Comparison of ENCODE assay signal across 11 cellular contexts in genomic region chr2:222652856-222653255, GRCh38. TPM values are rescaled to one million over a fixed set of nuclear protein-coding genes. Genes with fewer than 3 reads are reported as not detected.
DNase-seq lines count a peak whose midpoint lies in the region; ATAC-seq and TF ChIP-seq lines count a peak whose summit lies in the region.
"Had no signal": no experiment of that assay in that cellular context is flagged by ENCODE, and none has a peak within 500 bp of the region (broad histone marks: within the 10 kb centered on the region; RNA-seq: fewer than 3 reads in every experiment).

No MANE protein-coding gene starts in this region.

- H3K4me2 ChIP-seq in Loucy (ENCODE audit: low read depth, low read length, poor library complexity, severe bottlenecking) = peak overlapping the region; percentile 98
- no peak overlapping the region for H3K4me2 ChIP-seq in mesenchymal stem cell (ENCODE audit: low read length, poor library complexity, severe bottlenecking)

- no peak overlapping the region for H3K4me3 ChIP-seq in Caco-2 (ENCODE audit: low read depth, low read length)
- peak overlapping the region; percentile 93 for H3K4me3 ChIP-seq in Loucy (ENCODE audit: low read length, poor library complexity, severe bottlenecking)
- no peak overlapping the region for H3K4me3 ChIP-seq in mucosa of descending colon
- H3K4me3 ChIP-seq in mesenchymal stem cell (ENCODE audit: insufficient read depth in 1 of 2, low read depth in 1 of 2, low read length in 2 of 2) = no peak overlapping the region
- H3K4me3 ChIP-seq in suprapubic skin = no peak overlapping the region
- H3K4me3 ChIP-seq: gastrocnemius medialis, prostate gland had no signal

- H3K14ac ChIP-seq in mesenchymal stem cell (ENCODE audit: low read length in 2 of 2) = no peak overlapping the region

- no peak overlapping the region for H2BK120ac ChIP-seq in mesenchymal stem cell (ENCODE audit: low read depth, low read length)

- no peak overlapping the region for H2BK15ac ChIP-seq in mesenchymal stem cell (ENCODE audit: low read depth, poor library complexity, severe bottlenecking)

- H4K20me1 ChIP-seq in Loucy (ENCODE audit: insufficient read depth, low read length, poor library complexity, severe bottlenecking) = peaks cover 8% of the 10 kb centered on the region

- peaks cover 62% of the 10 kb centered on the region for H3K79me2 ChIP-seq in Loucy (ENCODE audit: insufficient read depth, low read length)

- H3K9me3 Mint-ChIP-seq in Caco-2 (ENCODE audit: unreplicated experiment) = no peaks in the 10 kb centered on the region
- no peaks in the 10 kb centered on the region for H3K9me3 Mint-ChIP-seq in activated T-helper 1 cell treated with anti-CD3 and anti-CD28 coated beads, Interleukin-12 subunit alpha, Interleukin-12 subunit beta, Interleukin-2, Interleukin-4 antibody, amounts not matched to agents 30 ng/mL and 10 ng/mL and 1 ng/mL, durations not matched to agents 14 hours and 24 hours and 36 hours

- no peak overlapping the region for H3K18ac ChIP-seq in mesenchymal stem cell (ENCODE audit: low read depth in 1 of 2, low read length in 2 of 2)

- H3K27me3 Mint-ChIP-seq in Caco-2 (ENCODE audit: insufficient read depth, unreplicated experiment) = no peaks in the 10 kb centered on the region
- H3K27me3 Mint-ChIP-seq in activated T-helper 1 cell treated with anti-CD3 and anti-CD28 coated beads, Interleukin-12 subunit alpha, Interleukin-12 subunit beta, Interleukin-2, Interleukin-4 antibody, amounts not matched to agents 30 ng/mL and 10 ng/mL and 1 ng/mL, durations not matched to agents 14 hours and 24 hours and 36 hours (ENCODE audit: insufficient read depth) = no peaks in the 10 kb centered on the region

- peaks cover 26% of the 10 kb centered on the region for H3K36me3 Mint-ChIP-seq in Caco-2 (ENCODE audit: insufficient read depth, unreplicated experiment)
- H3K36me3 Mint-ChIP-seq in activated T-helper 1 cell treated with anti-CD3 and anti-CD28 coated beads, Interleukin-12 subunit alpha, Interleukin-12 subunit beta, Interleukin-2, Interleukin-4 antibody, amounts not matched to agents 30 ng/mL and 10 ng/mL and 1 ng/mL, durations not matched to agents 14 hours and 24 hours and 36 hours (ENCODE audit: low read depth) = peaks cover 24% of the 10 kb centered on the region

- CTCF ChIA-PET in Caco-2 (lab: Charles Lee) = no interaction called here

- peaks cover 20% of the 10 kb centered on the region for H3K4me1 Mint-ChIP-seq in Caco-2 (ENCODE audit: low read depth, unreplicated experiment)
- H3K4me1 Mint-ChIP-seq in activated T-helper 1 cell treated with anti-CD3 and anti-CD28 coated beads, Interleukin-12 subunit alpha, Interleukin-12 subunit beta, Interleukin-2, Interleukin-4 antibody, amounts not matched to agents 30 ng/mL and 10 ng/mL and 1 ng/mL, durations not matched to agents 14 hours and 24 hours and 36 hours (ENCODE audit: low read depth) = peaks cover 42% of the 10 kb centered on the region

- H3K4me3 Mint-ChIP-seq in Caco-2 (ENCODE audit: unreplicated experiment) = peak overlapping the region; percentile 8
- peak overlapping the region; percentile 95 for H3K4me3 Mint-ChIP-seq in activated T-helper 1 cell treated with anti-CD3 and anti-CD28 coated beads, Interleukin-12 subunit alpha, Interleukin-12 subunit beta, Interleukin-2, Interleukin-4 antibody, amounts not matched to agents 30 ng/mL and 10 ng/mL and 1 ng/mL, durations not matched to agents 14 hours and 24 hours and 36 hours

- 0 out of 2 replicates have a peak, but pooled peaks cover 4% of the 10 kb centered on the region for H3F3A ChIP-seq in Loucy (ENCODE audit: low read depth)

- 92% methylated on average over 2 of the region's 5 CpGs for WGBS in mesenchymal stem cell
- 29% methylated on average over 5 of the region's 5 CpGs for WGBS in suprapubic skin

- BruUV-seq in Caco-2 (replicated peaks; lab: Mats Ljungman, UMichigan) = no TSS peak

- H3K79me1 ChIP-seq in mesenchymal stem cell (replicated peaks; ENCODE audit: low read length, poor library complexity, severe bottlenecking) = peaks cover 18% of the 10 kb centered on the region

- H2BK12ac ChIP-seq in mesenchymal stem cell (ENCODE audit: low read length in 2 of 2) = no peak overlapping the region

- peak; percentile 59 for ATAC-seq in mucosa of descending colon
- ATAC-seq: gastrocnemius medialis had no signal

- H3K27me3 ChIP-seq in Caco-2 (replicated peaks; ENCODE audit: control insufficient read depth, insufficient read depth, low read length) = no peaks in the 10 kb centered on the region
- H3K27me3 ChIP-seq in Loucy (ENCODE audit: insufficient read depth, low read length, poor library complexity, severe bottlenecking) = no peaks in the 10 kb centered on the region
- H3K27me3 ChIP-seq in mesenchymal stem cell (ENCODE audit: control insufficient read depth in 1 of 2, insufficient read depth in 1 of 2, low read length in 2 of 2) = no peaks in the 10 kb centered on the region
- H3K27me3 ChIP-seq in suprapubic skin = no peaks in the 10 kb centered on the region
- H3K27me3 ChIP-seq: gastrocnemius medialis had no signal

- no peaks in the 10 kb centered on the region for H3K9me3 ChIP-seq in Caco-2
- no peaks in the 10 kb centered on the region for H3K9me3 ChIP-seq in Loucy (ENCODE audit: insufficient read depth, low read depth, low read length)
- H3K9me3 ChIP-seq in mucosa of descending colon = no peaks in the 10 kb centered on the region
- H3K9me3 ChIP-seq in mesenchymal stem cell (ENCODE audit: control insufficient read depth, low read length) = no peaks in the 10 kb centered on the region
- H3K9me3 ChIP-seq in suprapubic skin = no peaks in the 10 kb centered on the region
- H3K9me3 ChIP-seq: gastrocnemius medialis, prostate gland had no signal

- H3K9me2 ChIP-seq in Loucy (replicated peaks; ENCODE audit: low read depth, low read length) = no peaks in the 10 kb centered on the region

- no peak for TF ChIP-seq EP300 in suprapubic skin (IDR thresholded peaks at IDR 0.05)

- no peak overlapping the region for H2BK5ac ChIP-seq in mesenchymal stem cell (ENCODE audit: low read depth, low read length, poor library complexity, severe bottlenecking)

- TF ChIP-seq POLR2A in suprapubic skin (IDR thresholded peaks at IDR 0.05) = no peak

- H2AK5ac ChIP-seq in mesenchymal stem cell (ENCODE audit: low read length, severe bottlenecking) = no peak overlapping the region

- no peak overlapping the region for H3K27ac Mint-ChIP-seq in Caco-2 (ENCODE audit: unreplicated experiment)
- peak overlapping the region; percentile 36 for H3K27ac Mint-ChIP-seq in activated T-helper 1 cell treated with anti-CD3 and anti-CD28 coated beads, Interleukin-12 subunit alpha, Interleukin-12 subunit beta, Interleukin-2, Interleukin-4 antibody, amounts not matched to agents 30 ng/mL and 10 ng/mL and 1 ng/mL, durations not matched to agents 14 hours and 24 hours and 36 hours

- H2AFZ ChIP-seq in Loucy (ENCODE audit: low read length) (no peak overlapping the region), mesenchymal stem cell (ENCODE audit: low read depth, low read length) (no peak overlapping the region)

- no peak overlapping the region for H3K4ac ChIP-seq in mesenchymal stem cell (ENCODE audit: low read depth in 1 of 2, low read length in 2 of 2)

- peak overlapping the region; percentile 91 for H3K9ac ChIP-seq in Loucy (ENCODE audit: low read depth, low read length, poor library complexity, severe bottlenecking)
- no peak overlapping the region for H3K9ac ChIP-seq in mesenchymal stem cell (ENCODE audit: low read length)

- no peak for TF ChIP-seq CTCF in Caco-2 (IDR thresholded peaks at IDR 0.05; ENCODE audit: insufficient read depth in 1 of 2, low read depth in 1 of 2, low read length in 1 of 2, severe bottlenecking in 1 of 2, unreplicated experiment in 1 of 2)
- no peak for TF ChIP-seq CTCF in Loucy (conservative IDR thresholded peaks at IDR 0.05; ENCODE audit: low read length)
- TF ChIP-seq CTCF in mucosa of descending colon (IDR thresholded peaks at IDR 0.05) = no peak
- TF ChIP-seq CTCF in suprapubic skin (IDR thresholded peaks at IDR 0.05) = no peak

- intact Hi-C loops in Caco-2 (cut with micrococcal nuclease; ENCODE audit: unreplicated experiment) = no loop called here
- intact Hi-C loops in activated T-helper 1 cell treated with anti-CD3 and anti-CD28 coated beads, Interleukin-12 subunit alpha, Interleukin-12 subunit beta, Interleukin-2, Interleukin-4 antibody, amounts not matched to agents 30 ng/mL and 10 ng/mL and 1 ng/mL, durations not matched to agents 14 hours and 24 hours and 36 hours (cut with micrococcal nuclease) = no loop called here
- intact Hi-C loops in mucosa of descending colon (cut with DNase I, micrococcal nuclease) = no loop called here

- H3K4me1 ChIP-seq in Caco-2 (peaks cover 5% of the 10 kb centered on the region; the same call in 1 of the 2 replicates), Loucy (ENCODE audit: insufficient read depth, low read length, poor library complexity, severe bottlenecking) (peaks cover 46% of the 10 kb centered on the region), mucosa of descending colon (ENCODE audit: low read depth) (peaks cover 24% of the 10 kb centered on the region), mesenchymal stem cell (ENCODE audit: control insufficient read depth, insufficient read depth, low read depth, low read length) (peaks cover 6% of the 10 kb centered on the region), suprapubic skin (peaks cover 48% of the 10 kb centered on the region)
- H3K4me1 ChIP-seq: prostate gland had no signal

- H4K91ac ChIP-seq in mesenchymal stem cell (ENCODE audit: low read length) = no peak overlapping the region

- H3K27ac ChIP-seq in mesenchymal stem cell (ENCODE audit: low read length, poor library complexity, severe bottlenecking) (no peak overlapping the region), suprapubic skin (no peak overlapping the region)
- H3K27ac ChIP-seq: prostate gland had no signal

- no peak overlapping the region for H3K23ac ChIP-seq in mesenchymal stem cell (ENCODE audit: low read length in 2 of 2)

- POLR2A ChIA-PET in Caco-2 (lab: Charles Lee) = no interaction called here

- DNase-seq in Caco-2 (no peak), mucosa of descending colon (peak in 1 of 3 donors; percentile 53), amniotic stem cell (lab: John Stamatoyannopoulos, UW) (no peak), mesenchymal stem cell (no peak), suprapubic skin (ENCODE audit: low spot score in 2 of 2) (no peak)
- no peak for DNase-seq in activated T-helper 1 cell treated with anti-CD3 and anti-CD28 coated beads, Interleukin-12 subunit alpha, Interleukin-12 subunit beta, Interleukin-2, Interleukin-4 antibody, amounts not matched to agents 30 ng/mL and 10 ng/mL and 1 ng/mL, durations not matched to agents 14 hours and 24 hours and 36 hours (ENCODE audit: low spot score)
- DNase-seq in effector CD4-positive, alpha-beta T cell = no peak
- DNase-seq: gastrocnemius medialis, IMR-90 had no signal

- H3K36me3 ChIP-seq in Caco-2 (ENCODE audit: control insufficient read depth, insufficient read depth, low read length) (no peaks in the 10 kb centered on the region), Loucy (ENCODE audit: insufficient read depth, low read length) (peaks cover 4% of the 10 kb centered on the region; the same call in 1 of the 2 replicates), mucosa of descending colon (ENCODE audit: low read depth) (no peaks in the 10 kb centered on the region), mesenchymal stem cell (ENCODE audit: control insufficient read depth in 1 of 2, insufficient read depth in 2 of 2, low read depth in 1 of 2, low read length in 2 of 2) (peaks cover 0 to 8% of the 10 kb centered on the region in 2 experiments), suprapubic skin (peaks cover 6% of the 10 kb centered on the region)

- no peak overlapping the region for H4K8ac ChIP-seq in mesenchymal stem cell (ENCODE audit: low read length)

RNA-seq across cellular contexts. Expression of gene FARSB, which starts 3.0 kb away (rescaled TPM):
- total RNA-seq in Caco-2 (2022) (48.9 and 50.9 TPM in 2 replicates), mucosa of descending colon (10 to 100 TPM; 18.0 to 27.2 (median 21.1) TPM), suprapubic skin (10 to 100 TPM; 12.2 to 18.4 (median 17.9) TPM)
- total RNA-seq in activated T-helper 1 cell treated with anti-CD3 and anti-CD28 coated beads, Interleukin-12 subunit alpha, Interleukin-12 subunit beta, Interleukin-2, Interleukin-4 antibody, amounts not matched to agents 30 ng/mL and 10 ng/mL and 1 ng/mL, durations not matched to agents 14 hours and 24 hours and 36 hours = 48.9 and 53.4 TPM in 2 replicates
- polyA plus RNA-seq in mesenchymal stem cell (2013, experiment 1 of 2) = 21.5 TPM
- 21.9 TPM for polyA plus RNA-seq in mesenchymal stem cell (2013, experiment 2 of 2)

RNA-seq across cellular contexts. Expression of gene MOGAT1, which starts 18.6 kb away (rescaled TPM):
- total RNA-seq in Caco-2 (2022) = not detected in 2 replicates
- not detected in 2 replicates for total RNA-seq in activated T-helper 1 cell treated with anti-CD3 and anti-CD28 coated beads, Interleukin-12 subunit alpha, Interleukin-12 subunit beta, Interleukin-2, Interleukin-4 antibody, amounts not matched to agents 30 ng/mL and 10 ng/mL and 1 ng/mL, durations not matched to agents 14 hours and 24 hours and 36 hours
- total RNA-seq in mucosa of descending colon = under 1 TPM in 1 of 3 donors, not detected in 2; 0.38 TPM
- polyA plus RNA-seq in mesenchymal stem cell (2013, experiment 1 of 2) = not detected
- not detected for polyA plus RNA-seq in mesenchymal stem cell (2013, experiment 2 of 2)
- not detected for total RNA-seq in suprapubic skin
- total RNA-seq: gastrocnemius medialis, IMR-90, prostate gland had no signal
- polyA plus RNA-seq: IMR-90 had no signal
